ENCODE assay signal across 9 cellular contexts in genomic region chr2:21746499-21746898, GRCh38.
"Had no signal": no experiment of that assay in that cellular context is flagged by ENCODE, and none has a peak within 500 bp of the region (broad histone marks: within the 10 kb centered on the region; RNA-seq: fewer than 3 reads in every experiment).

No MANE protein-coding gene starts in this region.

- H2AFZ ChIP-seq: GM23248 had no signal

- H3K9me3 ChIP-seq: HAP-1 had no signal

- H3K27ac ChIP-seq: GM23248, HL-60 had no signal

- H3K36me3 ChIP-seq: HAP-1 had no signal

- H3K4me1 ChIP-seq: HAP-1 had no signal

- DNase-seq: GM23248, GOT3, H7, HFFc6, Kasumi-1, KG1 had no signal

- H3K9ac ChIP-seq: GM23248 had no signal

- ATAC-seq: HCT116 had no signal

- H3K4me3 ChIP-seq: GM23248, HAP-1 had no signal
